ENCODE assay signal across 8 cellular contexts in the genomic region with DNA sequence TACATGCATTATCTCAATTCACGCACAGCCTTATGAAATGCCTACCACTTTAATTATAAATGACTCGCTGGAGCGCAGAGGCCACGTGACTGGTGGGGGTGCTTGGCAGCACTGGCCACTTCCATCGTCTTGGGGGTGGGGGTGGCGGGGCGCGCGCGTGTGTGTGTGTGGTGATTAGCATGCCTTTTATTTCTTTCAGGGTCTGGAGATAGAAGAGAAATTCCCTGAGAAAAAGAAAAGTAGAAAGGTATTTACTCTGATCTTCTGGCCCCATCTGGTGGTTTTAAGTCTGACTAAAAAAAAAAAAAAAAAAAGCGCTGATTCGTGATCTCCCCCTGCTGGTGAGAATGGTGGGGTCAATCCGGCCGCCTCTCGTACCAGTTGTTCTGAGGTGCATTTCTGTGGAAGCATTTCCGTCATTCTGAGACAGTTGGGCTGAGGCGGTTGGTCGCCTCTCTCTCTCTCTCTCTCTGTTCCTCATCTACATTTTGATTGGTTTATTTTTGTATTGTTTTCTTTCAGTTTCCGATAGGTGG. TPM values are rescaled to one million over a fixed set of nuclear protein-coding genes. Genes with fewer than 3 reads are reported as not detected.
A peak's percentile ranks its signal among the peaks of the same experiment; 100 is the strongest.
DNase-seq lines count a peak whose midpoint lies in the region; TF ChIP-seq lines count a peak whose summit lies in the region.

Gene CCNB3 (plus strand): TSS at position 402 of the 536 bp plus-strand sequence. CDS start 80,399 bp downstream, outside the sequence.

- peak within 1 kb of the TSS; percentile 45 for H3K4me3 ChIP-seq in LNCaP clone FGC (ENCODE audit: low read depth, low read length)
- peak within 1 kb of the TSS; percentile 15 for H3K4me3 ChIP-seq in SJSA1
- no peak within 1 kb of the TSS for H3K4me3 ChIP-seq in trophoblast cell (ENCODE audit: low read depth, low read length)
- peak within 1 kb of the TSS in 3 of 4 donors; percentile 17 to 41 (median 23) for H3K4me3 ChIP-seq in transverse colon

- peak; percentile 76 for TF ChIP-seq CTCF in H9 (conservative IDR thresholded peaks at IDR 0.05)
- peak; percentile 47; the same call in 1 of the 2 replicates for TF ChIP-seq CTCF in LNCaP clone FGC (IDR thresholded peaks at IDR 0.05; ENCODE audit: control insufficient read depth, extremely low read depth, insufficient read depth)
- TF ChIP-seq CTCF in transverse colon (IDR thresholded peaks at IDR 0.05) = peak; percentile 58 to 81 (median 63)

- H3K18ac ChIP-seq in H9 (ENCODE audit: insufficient read length, low read depth, low read length) (no peak within 1 kb of the TSS), trophoblast cell (ENCODE audit: low read length) (no peak within 1 kb of the TSS)

- no peaks in the 10 kb centered on the region for H3K9me3 ChIP-seq in H9 (ENCODE audit: control insufficient read depth, low read depth, low read length)
- H3K9me3 ChIP-seq in SJSA1 (replicated peaks) = no peaks in the 10 kb centered on the region
- H3K9me3 ChIP-seq in trophoblast cell (ENCODE audit: insufficient read depth, low read depth, low read length) = no peaks in the 10 kb centered on the region
- no peaks in the 10 kb centered on the region for H3K9me3 ChIP-seq in transverse colon

- H3K9ac ChIP-seq in H9 (ENCODE audit: extremely low read depth, insufficient read length, low read length) (no peak within 1 kb of the TSS), trophoblast cell (ENCODE audit: low read length) (no peak within 1 kb of the TSS)

- peaks cover 3 to 7% of the 10 kb centered on the region in 2 experiments; a peak in 3 of 4 replicates for H3K4me1 Mint-ChIP-seq in H9

- TF ChIP-seq EP300 in transverse colon (IDR thresholded peaks at IDR 0.05; ENCODE audit: low read depth) = no peak

- no peak within 1 kb of the TSS for H4K8ac ChIP-seq in H9 (replicated peaks; ENCODE audit: insufficient read length, low read depth, low read length)
- peak within 1 kb of the TSS; percentile 47 for H4K8ac ChIP-seq in trophoblast cell (ENCODE audit: low read depth, low read length)

- no peaks in the 10 kb centered on the region for H3K79me1 ChIP-seq in H9 (ENCODE audit: insufficient read depth, low read depth, low read length, poor library complexity, severe bottlenecking)
- H3K79me1 ChIP-seq in trophoblast cell (ENCODE audit: low read length) = peaks cover 24% of the 10 kb centered on the region

- H2BK15ac ChIP-seq in H9 (ENCODE audit: low read depth, low read length) = no peak within 1 kb of the TSS

- no peak within 1 kb of the TSS for H4K5ac ChIP-seq in H9 (ENCODE audit: insufficient read length, low read depth, low read length)

- H3K4me3 Mint-ChIP-seq in H9 = peak within 1 kb of the TSS; percentile 41 to 53

- H2AFZ ChIP-seq in H9 (ENCODE audit: low read length) (no peak within 1 kb of the TSS), trophoblast cell (ENCODE audit: insufficient read depth, low read length, poor library complexity) (no peak within 1 kb of the TSS)

- peak; percentile 41 for TF ChIP-seq POLR2A in transverse colon (IDR thresholded peaks at IDR 0.05)

- H3K14ac ChIP-seq in H9 (ENCODE audit: insufficient read depth, low read length) (no peak within 1 kb of the TSS), trophoblast cell (ENCODE audit: low read length) (peak within 1 kb of the TSS; percentile 79)

- no peak within 1 kb of the TSS for H3T11ph ChIP-seq in H9 (ENCODE audit: low read length)

- H3K36me3 ChIP-seq in SJSA1 (no peaks in the 10 kb centered on the region), trophoblast cell (ENCODE audit: control insufficient read depth in 1 of 2, insufficient read depth in 2 of 2, low read length in 2 of 2) (no peaks in the 10 kb centered on the region), transverse colon (no peaks in the 10 kb centered on the region)

- H2AK5ac ChIP-seq in H9 (ENCODE audit: insufficient read length, low read length) (no peak within 1 kb of the TSS), trophoblast cell (ENCODE audit: low read length) (no peak within 1 kb of the TSS)

- H3K27me3 ChIP-seq in H9 (ENCODE audit: insufficient read depth, low read length) (no peaks in the 10 kb centered on the region), SJSA1 (replicated peaks) (no peaks in the 10 kb centered on the region), trophoblast cell (ENCODE audit: insufficient read depth, low read length) (no peaks in the 10 kb centered on the region), transverse colon (no peaks in the 10 kb centered on the region)

- H3K9me3 Mint-ChIP-seq in H9 = peaks cover 53 to 62% of the 10 kb centered on the region in 2 experiments

- intact Hi-C loops in transverse colon (cut with DNase I; ENCODE audit: low total_unique reads) = no loop called here

- peak within 1 kb of the TSS in 2 of 3 experiments; percentile 1 to 77; a peak in 3 of 7 replicates for H3K27ac Mint-ChIP-seq in H9

- no peak within 1 kb of the TSS for H2BK5ac ChIP-seq in H9 (ENCODE audit: insufficient read length, low read length)
- peak within 1 kb of the TSS; percentile 80 for H2BK5ac ChIP-seq in trophoblast cell (ENCODE audit: low read depth, low read length, poor library complexity)

- H3K27ac ChIP-seq in H9 (ENCODE audit: insufficient read length, low read depth, low read length) (no peak within 1 kb of the TSS), SJSA1 (peak within 1 kb of the TSS; percentile 28; the same call in 1 of the 2 replicates), trophoblast cell (ENCODE audit: low read depth, low read length) (peak within 1 kb of the TSS; percentile 83), transverse colon (peak within 1 kb of the TSS; percentile 36 to 61 (median 47))

- peak; percentile 20 for DNase-seq in GM04503 (ENCODE audit: low read depth)
- DNase-seq in H9 = peak; percentile 59
- peak; percentile 65 for DNase-seq in LNCaP clone FGC (ENCODE audit: low read depth)
- peak; percentile 52 to 70 for DNase-seq in SJSA1 (ENCODE audit: low read depth in 1 of 2, low spot score in 2 of 2)
- peak; percentile 72 for DNase-seq in activated naive CD4-positive, alpha-beta T cell treated with Interleukin-2 at 50 U/mL for 16 hours
- peak; percentile 68 for DNase-seq in globus pallidus (ENCODE audit: low spot score)
- DNase-seq in trophoblast cell = peak; percentile 23 to 67
- peak; percentile 77 for DNase-seq in transverse colon

- no peaks in the 10 kb centered on the region for H3K27me3 Mint-ChIP-seq in H9 (ENCODE audit: low read depth)

- H3K23ac ChIP-seq in H9 (ENCODE audit: insufficient read length, low read depth, low read length) (no peak within 1 kb of the TSS), trophoblast cell (ENCODE audit: low read length) (no peak within 1 kb of the TSS)

- no peak within 1 kb of the TSS for H2BK20ac ChIP-seq in H9 (ENCODE audit: low read depth, low read length, poor library complexity, severe bottlenecking)

- H3K79me2 ChIP-seq in H9 (ENCODE audit: insufficient read depth, low read length) = no peaks in the 10 kb centered on the region
- H3K79me2 ChIP-seq in trophoblast cell (ENCODE audit: control insufficient read depth, insufficient read depth, low read length, poor library complexity) = peaks cover 4% of the 10 kb centered on the region

- in situ Hi-C loops in transverse colon (cut with MboI; ENCODE audit: low pct_ligation_motif_present in 1 of 4, low pct_unique_long_range_greater_than_20kb in 1 of 4, low sequenced_read_pairs in 3 of 4) = no loop called here

- H4K12ac ChIP-seq in trophoblast cell (ENCODE audit: low read depth, low read length) = peak within 1 kb of the TSS; percentile 44

- no CpG with 5 or more reads among the region's 19 CpGs for WGBS in H9 (ENCODE audit: extremely low coverage, insufficient read length, low lambda C conversion rate)
- whole genome bisulfite sequencing in trophoblast cell (ENCODE audit: extremely low coverage, insufficient coverage, insufficient read length) = no CpG with 5 or more reads among the region's 19 CpGs
- 0 to 17% methylated on average over 1 to 19 of the region's 19 CpGs for WGBS in transverse colon (ENCODE audit: low coverage in 1 of 2), 2 donors

- H3K4me1 ChIP-seq in H9 (ENCODE audit: insufficient read depth, low read length) (no peaks in the 10 kb centered on the region; the same call in 1 of the 2 replicates), SJSA1 (replicated peaks) (peaks cover 3% of the 10 kb centered on the region; the same call in 1 of the 2 replicates), trophoblast cell (ENCODE audit: control insufficient read depth in 1 of 2, insufficient read depth in 2 of 2, low read length in 2 of 2) (peaks cover 4 to 11% of the 10 kb centered on the region in 2 experiments), transverse colon (peaks cover 0 to 5% (median 2%) of the 10 kb centered on the region in 4 donors)

- H4K91ac ChIP-seq in H9 (ENCODE audit: insufficient read length, low read depth, low read length) = no peak within 1 kb of the TSS
- H4K91ac ChIP-seq in trophoblast cell (ENCODE audit: low read depth, low read length) = peak within 1 kb of the TSS; percentile 85

- H3K23me2 ChIP-seq in H9 (ENCODE audit: insufficient read length, low read depth, low read length, poor library complexity, severe bottlenecking) = no peaks in the 10 kb centered on the region

- H3K4me2 ChIP-seq in H9 (ENCODE audit: insufficient read depth, insufficient read length, low read length) (peak within 1 kb of the TSS; percentile 19), trophoblast cell (ENCODE audit: low read length) (no peak within 1 kb of the TSS)

- H3K36me3 Mint-ChIP-seq in H9 (ENCODE audit: insufficient read depth in 1 of 3, low read depth in 3 of 3) = 0 out of 7 replicates have a peak, but pooled peaks cover 0 to 3% (median 0%) of the 10 kb centered on the region in 3 experiments

- H3K4ac ChIP-seq in H9 (ENCODE audit: low read depth, low read length) = no peak within 1 kb of the TSS
- peak within 1 kb of the TSS; percentile 14 for H3K4ac ChIP-seq in trophoblast cell (ENCODE audit: low read depth, low read length)

- no peak within 1 kb of the TSS for H3K56ac ChIP-seq in H9 (ENCODE audit: insufficient read length, low read depth, low read length)

- H2BK120ac ChIP-seq in H9 (ENCODE audit: low read depth, low read length, poor library complexity, severe bottlenecking) = no peak within 1 kb of the TSS
- H2BK120ac ChIP-seq in trophoblast cell (ENCODE audit: insufficient read depth, low read length, poor library complexity) = peak within 1 kb of the TSS; percentile 97

- H2BK12ac ChIP-seq in H9 (ENCODE audit: insufficient read length, low read depth, low read length) (no peak within 1 kb of the TSS), trophoblast cell (ENCODE audit: low read length) (peak within 1 kb of the TSS; percentile 30)

- no peaks in the 10 kb centered on the region for H4K20me1 ChIP-seq in H9 (ENCODE audit: control insufficient read depth, insufficient read depth, insufficient read length)

RNA-seq across cellular contexts. Expression of gene CCNB3, which starts in this region (rescaled TPM):
- total RNA-seq in H9 (2021) (0.35 and 0.39 TPM in 2 replicates), transverse colon (under 1 TPM in 2 of 4 donors, not detected in 2; 0.41 to 0.48 TPM)
- total RNA-seq in SJSA1 (2014; rRNA removed; shearing (Covaris generic)) = 0.26 TPM in 1 of 2 replicates, not detected in the other
- 0.26 and 0.61 TPM in 2 replicates for polyA plus RNA-seq in trophoblast cell (2013)

Comparison
In these comparisons a context has a peak if more than half of its experiments do, and no peak if none do; other contexts are left out.
1. Peak in DNase-seq and H3K4me2 ChIP-seq in H9; RNA of the gene not detected or under 1 TPM.
2. Peak in DNase-seq, H3K4me3 ChIP-seq and H3K27ac ChIP-seq in SJSA1; RNA of the gene not detected or under 1 TPM.
3. Peak in DNase-seq, H3K4me3 ChIP-seq and H3K27ac ChIP-seq in transverse colon; RNA of the gene not detected or under 1 TPM.
4. DNase-seq: peak in every context shown above with its lines; median percentile 77 in transverse colon; 72 in activated naive CD4-positive, alpha-beta T cell treated with Interleukin-2 at 50 U/mL for 16 hours; 68 in globus pallidus; 65 in LNCaP clone FGC; 61 in SJSA1; 59 in H9; 45 in trophoblast cell; 20 in GM04503.